1 cellular context compared by ENCODE assay signal in the genomic region with DNA sequence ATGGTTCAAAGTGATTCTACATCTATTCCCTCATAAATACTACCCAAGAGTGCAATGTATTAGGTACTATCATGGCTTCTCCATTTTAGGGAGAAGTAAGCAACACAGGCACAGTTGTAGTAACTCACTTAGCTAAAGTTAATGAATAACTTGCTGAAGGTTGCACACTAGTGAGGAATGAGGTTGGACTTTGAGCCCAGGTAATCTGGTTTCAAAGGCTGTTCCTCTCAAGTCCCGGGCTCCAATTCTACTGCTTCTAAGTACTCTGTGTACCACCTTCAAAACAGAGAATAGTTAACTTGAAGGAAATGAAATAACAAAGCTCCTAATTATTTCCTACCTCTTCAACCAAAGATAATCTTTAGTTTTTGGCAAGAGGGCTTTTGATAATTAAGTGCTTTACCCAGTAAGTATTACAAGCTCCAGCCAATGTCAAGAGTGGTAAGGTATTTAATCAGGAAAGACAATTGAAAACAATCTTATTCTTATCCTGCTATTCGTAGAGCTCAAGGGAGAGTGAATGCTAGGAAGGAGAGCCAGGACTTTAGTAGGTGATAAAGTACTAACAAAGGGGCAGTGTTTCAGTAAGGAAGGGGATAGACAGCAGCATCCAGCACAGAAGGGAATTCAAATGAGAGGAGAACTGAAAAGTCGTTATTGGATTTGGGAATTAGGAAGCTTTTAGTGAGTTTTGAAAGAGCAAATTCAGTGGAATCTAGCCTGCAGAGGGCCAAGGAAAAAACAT.
TF ChIP-seq lines count a peak whose summit lies in the region.

No MANE protein-coding gene starts in this region.

TF ChIP-seq in HepG2, 621 proteins besides CTCF, POLR2A, EP300 and RAD21 (continued from another document and continues in another):
- TF ChIP-seq EHMT2 (IDR thresholded peaks at IDR 0.05; ENCODE audit: borderline replicate concordance, low read depth, low read length) (no peak; the same call in 1 of the 2 replicates), PHF20 (CRISPR knock-in tag; IDR thresholded peaks at IDR 0.05) (no peak), ZNF362 (CRISPR knock-in tag; IDR thresholded peaks at IDR 0.05; ENCODE audit: borderline replicate concordance) (no peak), KDM4B (CRISPR knock-in tag; IDR thresholded peaks at IDR 0.05) (no peak), ZNF280D (CRISPR knock-in tag; IDR thresholded peaks at IDR 0.05) (peak; percentile 91), CEBPB (IDR thresholded peaks at IDR 0.05; ENCODE audit: borderline replicate concordance, low read depth, low read length) (peak; percentile 76; the same call in 1 of the 2 replicates), KLF16 (CRISPR knock-in tag; IDR thresholded peaks at IDR 0.05) (no peak), GATAD2A (CRISPR knock-in tag; IDR thresholded peaks at IDR 0.05) (peak; percentile 76), ZFY (CRISPR knock-in tag; IDR thresholded peaks at IDR 0.05) (no peak), MIXL1 (CRISPR knock-in tag; IDR thresholded peaks at IDR 0.05) (peak; percentile 93), JDP2 (CRISPR knock-in tag; IDR thresholded peaks at IDR 0.05; ENCODE audit: borderline replicate concordance) (no peak), ERF (CRISPR knock-in tag; IDR thresholded peaks at IDR 0.05) (no peak), ZBTB43 (CRISPR knock-in tag; conservative IDR thresholded peaks at IDR 0.05) (no peak), KDM5B (CRISPR knock-in tag; IDR thresholded peaks at IDR 0.05; ENCODE audit: borderline replicate concordance) (no peak), DMTF1 (CRISPR knock-in tag; IDR thresholded peaks at IDR 0.05) (no peak), TBX3 (IDR thresholded peaks at IDR 0.05; ENCODE audit: borderline replicate concordance) (no peak), ZNF235 (CRISPR knock-in tag; IDR thresholded peaks at IDR 0.05; ENCODE audit: borderline replicate concordance) (no peak), ZSCAN12 (CRISPR knock-in tag; IDR thresholded peaks at IDR 0.05) (no peak), ZMYM2 (CRISPR knock-in tag; IDR thresholded peaks at IDR 0.05) (no peak), ARNTL (CRISPR knock-in tag; IDR thresholded peaks at IDR 0.05) (no peak), TCF12 (IDR thresholded peaks at IDR 0.05) (no peak), TCF12 (CRISPR knock-in tag; IDR thresholded peaks at IDR 0.05) (no peak), NKX3-1 (CRISPR knock-in tag; IDR thresholded peaks at IDR 0.05) (no peak), TOPORS (CRISPR knock-in tag; IDR thresholded peaks at IDR 0.05) (no peak), ZMAT5 (CRISPR knock-in tag; IDR thresholded peaks at IDR 0.05; ENCODE audit: borderline replicate concordance, low read depth) (no peak), ZHX1 (CRISPR knock-in tag; IDR thresholded peaks at IDR 0.05; ENCODE audit: low read depth) (no peak; the same call in 1 of the 2 replicates), XRCC5 (optimal IDR thresholded peaks at IDR 0.05; ENCODE audit: low read length) (no peak), IRX3 (CRISPR knock-in tag; IDR thresholded peaks at IDR 0.05; ENCODE audit: borderline replicate concordance, low read depth) (no peak), RBM39 (IDR thresholded peaks at IDR 0.05; ENCODE audit: low read depth, low read length, poor library complexity, severe bottlenecking) (no peak), ZNF292 (CRISPR knock-in tag; IDR thresholded peaks at IDR 0.05; ENCODE audit: borderline replicate concordance, low read depth) (no peak), KMT2B (CRISPR knock-in tag; IDR thresholded peaks at IDR 0.05) (no peak), GMEB1 (CRISPR knock-in tag; IDR thresholded peaks at IDR 0.05; ENCODE audit: borderline replicate concordance) (no peak), SRSF9 (IDR thresholded peaks at IDR 0.05; ENCODE audit: borderline replicate concordance, insufficient read depth, low read depth, low read length, poor library complexity, severe bottlenecking) (no peak), ZNF761 (CRISPR knock-in tag; conservative IDR thresholded peaks at IDR 0.05) (no peak)
- TF ChIP-seq, protein P1, sequence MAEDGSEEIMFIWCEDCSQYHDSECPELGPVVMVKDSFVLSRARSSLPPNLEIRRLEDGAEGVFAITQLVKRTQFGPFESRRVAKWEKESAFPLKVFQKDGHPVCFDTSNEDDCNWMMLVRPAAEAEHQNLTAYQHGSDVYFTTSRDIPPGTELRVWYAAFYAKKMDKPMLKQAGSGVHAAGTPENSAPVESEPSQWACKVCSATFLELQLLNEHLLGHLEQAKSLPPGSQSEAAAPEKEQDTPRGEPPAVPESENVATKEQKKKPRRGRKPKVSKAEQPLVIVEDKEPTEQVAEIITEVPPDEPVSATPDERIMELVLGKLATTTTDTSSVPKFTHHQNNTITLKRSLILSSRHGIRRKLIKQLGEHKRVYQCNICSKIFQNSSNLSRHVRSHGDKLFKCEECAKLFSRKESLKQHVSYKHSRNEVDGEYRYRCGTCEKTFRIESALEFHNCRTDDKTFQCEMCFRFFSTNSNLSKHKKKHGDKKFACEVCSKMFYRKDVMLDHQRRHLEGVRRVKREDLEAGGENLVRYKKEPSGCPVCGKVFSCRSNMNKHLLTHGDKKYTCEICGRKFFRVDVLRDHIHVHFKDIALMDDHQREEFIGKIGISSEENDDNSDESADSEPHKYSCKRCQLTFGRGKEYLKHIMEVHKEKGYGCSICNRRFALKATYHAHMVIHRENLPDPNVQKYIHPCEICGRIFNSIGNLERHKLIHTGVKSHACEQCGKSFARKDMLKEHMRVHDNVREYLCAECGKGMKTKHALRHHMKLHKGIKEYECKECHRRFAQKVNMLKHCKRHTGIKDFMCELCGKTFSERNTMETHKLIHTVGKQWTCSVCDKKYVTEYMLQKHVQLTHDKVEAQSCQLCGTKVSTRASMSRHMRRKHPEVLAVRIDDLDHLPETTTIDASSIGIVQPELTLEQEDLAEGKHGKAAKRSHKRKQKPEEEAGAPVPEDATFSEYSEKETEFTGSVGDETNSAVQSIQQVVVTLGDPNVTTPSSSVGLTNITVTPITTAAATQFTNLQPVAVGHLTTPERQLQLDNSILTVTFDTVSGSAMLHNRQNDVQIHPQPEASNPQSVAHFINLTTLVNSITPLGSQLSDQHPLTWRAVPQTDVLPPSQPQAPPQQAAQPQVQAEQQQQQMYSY (CRISPR knock-in tag; IDR thresholded peaks at IDR 0.05): no peak
- TF ChIP-seq, protein P2, sequence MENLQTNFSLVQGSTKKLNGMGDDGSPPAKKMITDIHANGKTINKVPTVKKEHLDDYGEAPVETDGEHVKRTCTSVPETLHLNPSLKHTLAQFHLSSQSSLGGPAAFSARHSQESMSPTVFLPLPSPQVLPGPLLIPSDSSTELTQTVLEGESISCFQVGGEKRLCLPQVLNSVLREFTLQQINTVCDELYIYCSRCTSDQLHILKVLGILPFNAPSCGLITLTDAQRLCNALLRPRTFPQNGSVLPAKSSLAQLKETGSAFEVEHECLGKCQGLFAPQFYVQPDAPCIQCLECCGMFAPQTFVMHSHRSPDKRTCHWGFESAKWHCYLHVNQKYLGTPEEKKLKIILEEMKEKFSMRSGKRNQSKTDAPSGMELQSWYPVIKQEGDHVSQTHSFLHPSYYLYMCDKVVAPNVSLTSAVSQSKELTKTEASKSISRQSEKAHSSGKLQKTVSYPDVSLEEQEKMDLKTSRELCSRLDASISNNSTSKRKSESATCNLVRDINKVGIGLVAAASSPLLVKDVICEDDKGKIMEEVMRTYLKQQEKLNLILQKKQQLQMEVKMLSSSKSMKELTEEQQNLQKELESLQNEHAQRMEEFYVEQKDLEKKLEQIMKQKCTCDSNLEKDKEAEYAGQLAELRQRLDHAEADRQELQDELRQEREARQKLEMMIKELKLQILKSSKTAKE (CRISPR knock-in tag; IDR thresholded peaks at IDR 0.05; ENCODE audit: borderline replicate concordance): no peak
